10 cellular contexts compared by ENCODE assay signal in the genomic region with DNA sequence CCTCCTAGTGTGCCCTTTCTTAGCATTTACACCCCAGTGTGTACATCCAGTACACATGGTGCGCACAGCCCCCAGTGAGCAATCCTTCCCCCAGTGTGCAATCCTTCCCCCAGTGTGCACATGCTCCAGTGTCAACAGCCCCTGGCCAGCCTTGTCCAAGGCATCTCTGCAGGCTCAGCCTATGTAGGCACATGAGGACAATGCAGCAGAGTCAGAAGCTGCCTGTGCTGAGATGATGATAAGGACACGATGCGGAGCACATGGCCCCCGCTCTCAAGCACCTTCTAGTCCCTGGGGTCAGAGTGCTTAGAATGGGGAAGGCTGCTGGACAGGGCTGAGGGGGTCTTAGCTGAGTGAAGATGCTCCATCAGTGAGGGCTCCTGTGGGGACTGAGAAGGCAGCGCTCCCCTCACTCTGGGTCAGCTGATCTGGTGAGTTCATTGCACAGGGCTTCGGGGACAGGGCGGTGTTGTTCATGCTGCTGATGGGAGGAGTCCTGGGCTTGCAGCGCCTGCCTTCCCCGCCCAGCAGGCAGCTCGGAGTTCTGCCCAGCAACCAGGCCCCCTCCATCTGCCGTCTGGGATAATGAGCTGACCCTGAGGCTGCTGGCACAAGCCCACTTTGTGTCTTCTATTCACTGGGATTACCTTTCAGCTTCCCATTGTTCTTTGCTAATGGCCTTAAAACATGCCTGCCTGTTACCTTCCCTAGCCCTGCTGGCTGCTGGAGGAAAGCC.
A peak's percentile ranks its signal among the peaks of the same experiment; 100 is the strongest.
DNase-seq lines count a peak whose midpoint lies in the region; ATAC-seq and TF ChIP-seq lines count a peak whose summit lies in the region.
"Had no signal": no experiment of that assay in that cellular context is flagged by ENCODE, and none has a peak within 500 bp of the region (broad histone marks: within the 10 kb centered on the region; RNA-seq: fewer than 3 reads in every experiment).

No MANE protein-coding gene starts in this region.

- no peak overlapping the region for H2BK15ac ChIP-seq in neuronal stem cell (ENCODE audit: low read length)

- peak overlapping the region; percentile 50 for H3K9ac ChIP-seq in neuronal stem cell (ENCODE audit: low read depth, low read length, poor library complexity)

- no peak overlapping the region for H3K27ac ChIP-seq in neuronal stem cell (replicated peaks; ENCODE audit: low read length)
- H3K27ac ChIP-seq in tibial artery = no peak overlapping the region

- no peak overlapping the region for H4K8ac ChIP-seq in neuronal stem cell (ENCODE audit: low read depth, low read length)

- peak overlapping the region; percentile 66 for H2AFZ ChIP-seq in neuronal stem cell (ENCODE audit: low read length)

- intact Hi-C loops in tibial artery (cut with DNase I; ENCODE audit: low total_unique reads) = no loop called here

- no peak overlapping the region for H3K4me2 ChIP-seq in neuronal stem cell (ENCODE audit: insufficient read depth, low read length, poor library complexity, severe bottlenecking)

- no peak overlapping the region for H2BK5ac ChIP-seq in neuronal stem cell (ENCODE audit: low read length)

- H3K4me1 ChIP-seq in neuronal stem cell (ENCODE audit: control insufficient read depth in 2 of 2, insufficient read depth in 1 of 2, low read depth in 1 of 2, low read length in 2 of 2) (peaks cover 38 to 57% of the 10 kb centered on the region in 2 donors), tibial artery (peaks cover 0 to 4% (median 0%) of the 10 kb centered on the region in 4 donors)

- ATAC-seq in GM19023 (IDR thresholded peaks at IDR 0.05; ENCODE audit: unreplicated experiment) (no peak), HG03439 (IDR thresholded peaks at IDR 0.05; ENCODE audit: unreplicated experiment) (no peak)

- H3K9me3 ChIP-seq in neuronal stem cell (replicated peaks in 1 of 2; ENCODE audit: control insufficient read depth in 2 of 2, insufficient read depth in 1 of 2, low read depth in 1 of 2, low read length in 2 of 2) (peaks cover 0 to 8% of the 10 kb centered on the region in 2 donors), tibial artery (no peaks in the 10 kb centered on the region)

- H2AK5ac ChIP-seq in neuronal stem cell (ENCODE audit: low read depth, low read length) = no peak overlapping the region

- no CpG with 5 or more reads among the region's 11 CpGs for WGBS in neuronal stem cell (ENCODE audit: extremely low coverage in 2 of 2, insufficient read length in 2 of 2, insufficient replicate concordance in 1 of 2), 2 donors

- H3K18ac ChIP-seq in neuronal stem cell (ENCODE audit: low read length) = peak overlapping the region; percentile 77

- no peaks in the 10 kb centered on the region for H3K79me1 ChIP-seq in neuronal stem cell (ENCODE audit: low read depth, low read length)

- H4K91ac ChIP-seq in neuronal stem cell (ENCODE audit: low read depth, low read length, poor library complexity) = no peak overlapping the region

- no peak overlapping the region for H3K4me3 ChIP-seq in fibroblast of villous mesenchyme (ENCODE audit: low read depth, low read length)
- no peak overlapping the region for H3K4me3 ChIP-seq in neuronal stem cell (ENCODE audit: low read length in 2 of 2)
- no peak overlapping the region for H3K4me3 ChIP-seq in tibial artery

- H3K4ac ChIP-seq in neuronal stem cell (ENCODE audit: low read length) = no peak overlapping the region

- no peak overlapping the region for H2BK12ac ChIP-seq in neuronal stem cell (ENCODE audit: low read length)

- TF ChIP-seq CTCF in fibroblast of villous mesenchyme (IDR thresholded peaks at IDR 0.05; ENCODE audit: insufficient read depth, low read depth, low read length) (no peak), tibial artery (IDR thresholded peaks at IDR 0.05) (no peak)

- no peak overlapping the region for H3K23ac ChIP-seq in neuronal stem cell (ENCODE audit: low read depth, low read length, poor library complexity)

- H3K27me3 ChIP-seq in neuronal stem cell (ENCODE audit: control insufficient read depth in 3 of 3, insufficient read depth in 3 of 3, low read depth in 1 of 3, low read length in 3 of 3) = peaks cover 0 to 37% (median 26%) of the 10 kb centered on the region in 3 experiments
- peaks cover 0 to 10% of the 10 kb centered on the region in 2 donors for H3K27me3 ChIP-seq in tibial artery

- H3K36me3 ChIP-seq in neuronal stem cell (replicated peaks in 1 of 2; ENCODE audit: control insufficient read depth in 2 of 2, insufficient read depth in 2 of 2, low read length in 2 of 2) (no peaks in the 10 kb centered on the region), tibial artery (no peaks in the 10 kb centered on the region)

- no peak overlapping the region for H2BK120ac ChIP-seq in neuronal stem cell (ENCODE audit: low read depth, low read length)

- DNase-seq in ELF-1 (ENCODE audit: low read depth, low spot score) (peak; percentile 96), NCI-H345 treated with DMSO at 0.1 percent for 48 hours (lab: John Stamatoyannopoulos, UW; ENCODE audit: unreplicated experiment) (peak; percentile 88), fibroblast of villous mesenchyme (ENCODE audit: low read depth) (peak; percentile 17), neuronal stem cell (ENCODE audit: low spot score) (peak; percentile 82), tibial artery (no peak)
- DNase-seq in activated CD4-positive, alpha-beta T cell treated with anti-CD3 and anti-CD28 coated beads, Interleukin-2, amount 50 U/mL, for 48 hours = no peak
- DNase-seq: activated naive CD4-positive, alpha-beta T cell treated with Interleukin-2 at 50 U/mL for 16 hours; CD4-positive, alpha-beta T cell had no signal

- peak overlapping the region; percentile 40 for H3K14ac ChIP-seq in neuronal stem cell (ENCODE audit: low read length)

Comparison
In these comparisons a context has a peak if more than half of its experiments do, and no peak if none do; other contexts are left out.
1. DNase-seq: peak in ELF-1 (single experiment), NCI-H345 treated with DMSO at 0.1 percent for 48 hours (single experiment), fibroblast of villous mesenchyme (single experiment) and neuronal stem cell (single experiment); none in activated CD4-positive, alpha-beta T cell treated with anti-CD3 and anti-CD28 coated beads, Interleukin-2, amount 50 U/mL, for 48 hours (0 of 2) and tibial artery (0 of 2).